1 cellular context compared by ENCODE assay signal in genomic region chr4:47145630-47146029, GRCh38.
A peak's percentile ranks its signal among the peaks of the same experiment; 100 is the strongest.
TF ChIP-seq lines count a peak whose summit lies in the region.

No MANE protein-coding gene starts in this region.

TF ChIP-seq in GM12878, 131 proteins besides CTCF, POLR2A, EP300 and RAD21 (continued from another document):
- TF ChIP-seq E2F8 (IDR thresholded peaks at IDR 0.05; ENCODE audit: low read depth, partially characterized antibody) (no peak), TCF7 (IDR thresholded peaks at IDR 0.05; ENCODE audit: borderline replicate concordance) (no peak), CUX1 (IDR thresholded peaks at IDR 0.05; ENCODE audit: insufficient replicate concordance, low read depth, low read length) (no peak), KDM1A (IDR thresholded peaks at IDR 0.05; ENCODE audit: borderline replicate concordance) (no peak), PBX3 (IDR thresholded peaks at IDR 0.05; ENCODE audit: insufficient replicate concordance, low read depth, low read length) (no peak), BCL3 (IDR thresholded peaks at IDR 0.05; ENCODE audit: borderline replicate concordance, insufficient read depth, low read depth, low read length, poor library complexity, severe bottlenecking) (no peak), SIX5 (IDR thresholded peaks at IDR 0.05; ENCODE audit: low read depth, low read length, severe bottlenecking) (no peak), GATAD2B (conservative IDR thresholded peaks at IDR 0.05; ENCODE audit: low read depth) (no peak), NR2C2 (IDR thresholded peaks at IDR 0.05; ENCODE audit: borderline replicate concordance, control insufficient read depth, insufficient read length, low read depth) (no peak), CBFB (IDR thresholded peaks at IDR 0.05; ENCODE audit: low read depth) (no peak), DPF2 (IDR thresholded peaks at IDR 0.05) (peak; percentile 43; the same call in 1 of the 2 replicates), RUNX3 (IDR thresholded peaks at IDR 0.05; ENCODE audit: low read length) (no peak), NKRF (conservative IDR thresholded peaks at IDR 0.05) (no peak), EGR1 (IDR thresholded peaks at IDR 0.05; ENCODE audit: borderline replicate concordance in 1 of 2, low read depth in 2 of 2, low read length in 2 of 2) (no peak), JUND (IDR thresholded peaks at IDR 0.05; ENCODE audit: low read depth, low read length) (peak; percentile 58; the same call in 1 of the 2 replicates), SMARCA5 (IDR thresholded peaks at IDR 0.05) (no peak), YBX1 (IDR thresholded peaks at IDR 0.05) (no peak), USF2 (IDR thresholded peaks at IDR 0.05; ENCODE audit: borderline replicate concordance, low read depth, low read length) (no peak), FOXM1 (IDR thresholded peaks at IDR 0.05; ENCODE audit: low read depth, low read length) (no peak), CEBPB (IDR thresholded peaks at IDR 0.05; ENCODE audit: borderline replicate concordance in 1 of 2, low read depth in 2 of 2, low read length in 2 of 2) (no peak), ZBTB33 (IDR thresholded peaks at IDR 0.05) (no peak), ZSCAN29 (IDR thresholded peaks at IDR 0.05) (no peak), CHD1 (IDR thresholded peaks at IDR 0.05; ENCODE audit: low read depth, low read length) (no peak), ASH2L (IDR thresholded peaks at IDR 0.05; ENCODE audit: borderline replicate concordance, low read depth) (no peak), SKIL (IDR thresholded peaks at IDR 0.05; ENCODE audit: low read depth, poor library complexity, severe bottlenecking) (no peak), NR2F1 (conservative IDR thresholded peaks at IDR 0.05) (no peak), NBN (IDR thresholded peaks at IDR 0.05) (no peak), IKZF2 (IDR thresholded peaks at IDR 0.05) (peak; percentile 55 to 59; a peak in 2 of 4 replicates), YY1 (IDR thresholded peaks at IDR 0.05; ENCODE audit: low read depth, low read length) (no peak), TAF1 (IDR thresholded peaks at IDR 0.05; ENCODE audit: borderline replicate concordance, low read depth, low read length) (no peak), SMC3 (IDR thresholded peaks at IDR 0.05; ENCODE audit: borderline replicate concordance, low read length) (no peak), ETV6 (conservative IDR thresholded peaks at IDR 0.05 in 1 of 2, IDR thresholded peaks at IDR 0.05 in 1 of 2; ENCODE audit: borderline replicate concordance in 1 of 2, low read depth in 1 of 2) (no peak), ELK1 (IDR thresholded peaks at IDR 0.05; ENCODE audit: low read depth, low read length) (no peak), ATF3 (IDR thresholded peaks at IDR 0.05; ENCODE audit: borderline replicate concordance, extremely low read depth, low read depth, low read length) (no peak), CREM (IDR thresholded peaks at IDR 0.05; ENCODE audit: low read depth) (no peak), RELB (IDR thresholded peaks at IDR 0.05; ENCODE audit: low read depth) (peak; percentile 47; the same call in 1 of the 2 replicates)
TF ChIP-seq in GM12878: peak in this region for 17.
